ENCODE assay signal across 13 cellular contexts in genomic region chr1:157269656-157270375, GRCh38.
DNase-seq lines count a peak whose midpoint lies in the region; ATAC-seq lines count a peak whose summit lies in the region.
"Had no signal": no experiment of that assay in that cellular context is flagged by ENCODE, and none has a peak within 500 bp of the region (broad histone marks: within the 10 kb centered on the region; RNA-seq: fewer than 3 reads in every experiment).

No MANE protein-coding gene starts in this region.

- DNase-seq in Ammon's horn (ENCODE audit: low spot score) (peak; percentile 11), NOMO-1 (lab: John Stamatoyannopoulos, UW; ENCODE audit: unreplicated experiment in 2 of 2) (peak; percentile 37 to 69), HT-29 (ENCODE audit: low spot score) (no peak), HPDE6-E6E7 (ENCODE audit: extremely low spot score) (no peak), Right ventricle myocardium inferior (ENCODE audit: missing footprints) (no peak)
- DNase-seq: activated CD4-positive, alpha-beta T cell treated with anti-CD3 and anti-CD28 coated beads for 36 hours; activated effector memory CD4-positive, alpha-beta T cell treated with Interleukin-2 at 50 U/mL for 16 hours; mesendoderm; NCI-H2171; stimulated activated CD4-positive, alpha-beta T cell treated with anti-CD3 and anti-CD28 coated beads, Interleukin-4, amount 100 ng/mL, for 4 hours had no signal

- ATAC-seq in GM18909 (IDR thresholded peaks at IDR 0.05; ENCODE audit: poor library complexity, unreplicated experiment) (peak; percentile 90), HG02763 (IDR thresholded peaks at IDR 0.05; ENCODE audit: unreplicated experiment) (peak; percentile 82), Right ventricle myocardium inferior (no peak)
- no peak for ATAC-seq in activated CD4-positive, CD25-positive, alpha-beta regulatory T cell treated with anti-CD3 and anti-CD28 coated beads, Interleukin-2, amount 50 U/mL, for 24 hours
- ATAC-seq: activated CD4-positive, alpha-beta T cell treated with anti-CD3 and anti-CD28 coated beads for 36 hours had no signal

- intact Hi-C loops in Right ventricle myocardium inferior (cut with DNase I), result no loop called here

Comparison
In these comparisons a context has a peak if more than half of its experiments do, and no peak if none do; other contexts are left out.
1. DNase-seq: peak in Ammon's horn (single experiment) and NOMO-1 (2 of 2); none in HT-29 (single experiment), HPDE6-E6E7 (single experiment) and Right ventricle myocardium inferior (single experiment).
2. ATAC-seq: peak in GM18909 (single experiment) and HG02763 (single experiment); none in activated CD4-positive, CD25-positive, alpha-beta regulatory T cell treated with anti-CD3 and anti-CD28 coated beads, Interleukin-2, amount 50 U/mL, for 24 hours (0 of 2) and Right ventricle myocardium inferior (single experiment).